ENCODE assay signal across 1 cellular context in the genomic region with DNA sequence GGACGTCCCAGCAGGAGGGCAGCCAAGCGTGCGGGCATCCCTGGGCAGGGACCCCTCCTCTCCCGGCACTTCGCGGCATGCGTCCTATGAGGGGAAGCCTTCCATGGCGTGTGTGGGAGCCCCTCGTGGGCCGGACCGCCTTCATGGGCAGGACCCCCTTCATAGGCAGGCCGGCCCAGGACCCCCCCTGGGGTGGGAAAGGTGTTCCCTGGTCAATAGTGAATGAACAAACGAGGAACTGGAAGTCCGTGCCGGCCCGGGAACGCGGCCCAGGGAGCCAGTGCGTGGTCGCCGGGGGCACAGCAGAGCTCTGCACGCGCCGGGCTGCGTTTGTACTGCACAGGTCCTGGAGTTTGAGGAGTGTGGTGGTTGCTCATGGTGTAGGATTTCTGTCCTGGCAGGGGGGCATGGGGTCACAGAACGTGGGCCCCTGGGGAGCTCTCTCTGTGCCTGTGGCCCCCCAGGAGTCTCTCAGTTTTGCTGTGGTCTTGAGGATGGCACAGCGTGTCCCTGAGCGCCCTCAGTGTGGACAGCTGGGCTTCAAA.
TF ChIP-seq lines count a peak whose summit lies in the region.

No MANE protein-coding gene starts in this region.

TF ChIP-seq in HepG2, 621 proteins besides CTCF, POLR2A, EP300 and RAD21 (continued from another document):
- TF ChIP-seq, protein P1, sequence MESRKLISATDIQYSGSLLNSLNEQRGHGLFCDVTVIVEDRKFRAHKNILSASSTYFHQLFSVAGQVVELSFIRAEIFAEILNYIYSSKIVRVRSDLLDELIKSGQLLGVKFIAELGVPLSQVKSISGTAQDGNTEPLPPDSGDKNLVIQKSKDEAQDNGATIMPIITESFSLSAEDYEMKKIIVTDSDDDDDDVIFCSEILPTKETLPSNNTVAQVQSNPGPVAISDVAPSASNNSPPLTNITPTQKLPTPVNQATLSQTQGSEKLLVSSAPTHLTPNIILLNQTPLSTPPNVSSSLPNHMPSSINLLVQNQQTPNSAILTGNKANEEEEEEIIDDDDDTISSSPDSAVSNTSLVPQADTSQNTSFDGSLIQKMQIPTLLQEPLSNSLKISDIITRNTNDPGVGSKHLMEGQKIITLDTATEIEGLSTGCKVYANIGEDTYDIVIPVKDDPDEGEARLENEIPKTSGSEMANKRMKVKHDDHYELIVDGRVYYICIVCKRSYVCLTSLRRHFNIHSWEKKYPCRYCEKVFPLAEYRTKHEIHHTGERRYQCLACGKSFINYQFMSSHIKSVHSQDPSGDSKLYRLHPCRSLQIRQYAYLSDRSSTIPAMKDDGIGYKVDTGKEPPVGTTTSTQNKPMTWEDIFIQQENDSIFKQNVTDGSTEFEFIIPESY (CRISPR knock-in tag; IDR thresholded peaks at IDR 0.05) = 0 out of 2 replicates have a peak, but pooled peaks have one; percentile 10
- TF ChIP-seq, protein P2, sequence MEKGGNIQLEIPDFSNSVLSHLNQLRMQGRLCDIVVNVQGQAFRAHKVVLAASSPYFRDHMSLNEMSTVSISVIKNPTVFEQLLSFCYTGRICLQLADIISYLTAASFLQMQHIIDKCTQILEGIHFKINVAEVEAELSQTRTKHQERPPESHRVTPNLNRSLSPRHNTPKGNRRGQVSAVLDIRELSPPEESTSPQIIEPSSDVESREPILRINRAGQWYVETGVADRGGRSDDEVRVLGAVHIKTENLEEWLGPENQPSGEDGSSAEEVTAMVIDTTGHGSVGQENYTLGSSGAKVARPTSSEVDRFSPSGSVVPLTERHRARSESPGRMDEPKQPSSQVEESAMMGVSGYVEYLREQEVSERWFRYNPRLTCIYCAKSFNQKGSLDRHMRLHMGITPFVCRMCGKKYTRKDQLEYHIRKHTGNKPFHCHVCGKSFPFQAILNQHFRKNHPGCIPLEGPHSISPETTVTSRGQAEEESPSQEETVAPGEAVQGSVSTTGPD (CRISPR knock-in tag; IDR thresholded peaks at IDR 0.05) = no peak
- TF ChIP-seq KDM3A (CRISPR knock-in tag; IDR thresholded peaks at IDR 0.05; ENCODE audit: low read depth) (no peak), NR3C1 (CRISPR knock-in tag; IDR thresholded peaks at IDR 0.05) (no peak)
- TF ChIP-seq, protein P3, sequence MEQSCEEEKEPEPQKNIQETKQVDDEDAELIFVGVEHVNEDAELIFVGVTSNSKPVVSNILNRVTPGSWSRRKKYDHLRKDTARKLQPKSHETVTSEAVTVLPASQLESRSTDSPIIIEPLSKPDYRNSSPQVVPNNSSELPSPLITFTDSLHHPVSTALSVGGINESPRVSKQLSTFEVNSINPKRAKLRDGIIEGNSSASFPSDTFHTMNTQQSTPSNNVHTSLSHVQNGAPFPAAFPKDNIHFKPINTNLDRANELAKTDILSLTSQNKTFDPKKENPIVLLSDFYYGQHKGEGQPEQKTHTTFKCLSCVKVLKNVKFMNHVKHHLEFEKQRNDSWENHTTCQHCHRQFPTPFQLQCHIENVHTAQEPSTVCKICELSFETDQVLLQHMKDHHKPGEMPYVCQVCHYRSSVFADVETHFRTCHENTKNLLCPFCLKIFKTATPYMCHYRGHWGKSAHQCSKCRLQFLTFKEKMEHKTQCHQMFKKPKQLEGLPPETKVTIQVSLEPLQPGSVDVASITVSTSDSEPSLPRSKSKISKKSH (CRISPR knock-in tag; IDR thresholded peaks at IDR 0.05; ENCODE audit: borderline replicate concordance) = 0 out of 2 replicates have a peak, but pooled peaks have one; percentile 19
